Comparison of ENCODE assay signal across 34 cellular contexts in genomic region chr11:76203131-76203925, GRCh38. TPM values are rescaled to one million over a fixed set of nuclear protein-coding genes. Genes with fewer than 3 reads are reported as not detected.
"Had no signal": no experiment of that assay in that cellular context is flagged by ENCODE, and none has a peak within 500 bp of the region (broad histone marks: within the 10 kb centered on the region; RNA-seq: fewer than 3 reads in every experiment).

No MANE protein-coding gene starts in this region.

- DNase-seq: activated B cell treated with CpG ODN at 0.5 μM for 24 hours; activated CD4-positive, alpha-beta T cell treated with anti-CD3 and anti-CD28 coated beads for 48 hours; activated CD4-positive, alpha-beta T cell treated with anti-CD3 and anti-CD28 coated beads, Interleukin-2, amount 50 U/mL, for 1 hour; activated CD4-positive, alpha-beta T cell treated with anti-CD3 and anti-CD28 coated beads, Interleukin-2, amount 50 U/mL, for 48 hours; activated CD8-positive, alpha-beta memory T cell treated with anti-CD3 and anti-CD28 coated beads for 24 hours; activated CD8-positive, alpha-beta T cell treated with anti-CD3 and anti-CD28 coated beads for 36 hours; activated effector memory CD4-positive, alpha-beta T cell treated with Interleukin-2 at 50 U/mL for 16 hours; activated naive CD4-positive, alpha-beta T cell treated with anti-CD3 and anti-CD28 coated beads for 36 hours; activated naive CD8-positive, alpha-beta T cell treated with anti-CD3 and anti-CD28 coated beads for 36 hours; activated naive CD8-positive, alpha-beta T cell treated with anti-CD3 and anti-CD28 coated beads, Interleukin-2, amount 50 U/mL, for 24 hours; activated T-cell treated with anti-CD3 and anti-CD28 coated beads, Interleukin-2, amount 50 U/mL, for 4 hours; adrenal gland; amygdala; aorta; body of pancreas; central memory CD4-positive, alpha-beta T cell; cerebellar nuclear complex; colonic mucosa; effector CD8-positive, alpha-beta T cell; esophagus squamous epithelium; foreskin melanocyte; T-helper 1 cell; T-helper 17 cell; T1000; WERI-Rb-1 had no signal

- H3K9me3 ChIP-seq: adrenal gland, body of pancreas, colonic mucosa, esophagus squamous epithelium, gastroesophageal sphincter had no signal

- H3K27ac ChIP-seq: adrenal gland, body of pancreas, colonic mucosa, epithelial cell of prostate, esophagus squamous epithelium, gastroesophageal sphincter, WERI-Rb-1 had no signal

- H3K4me3 ChIP-seq: adrenal gland, body of pancreas, colonic mucosa, esophagus squamous epithelium, gastroesophageal sphincter had no signal

- ATAC-seq: activated CD4-positive, CD25-positive, alpha-beta regulatory T cell treated with anti-CD3 and anti-CD28 coated beads, Interleukin-2, amount 50 U/mL, for 24 hours; activated CD8-positive, alpha-beta T cell treated with anti-CD3 and anti-CD28 coated beads for 36 hours; activated naive CD8-positive, alpha-beta T cell treated with anti-CD3 and anti-CD28 coated beads, Interleukin-2, amount 50 U/mL, for 24 hours; activated T-cell treated with anti-CD3 and anti-CD28 coated beads, Interleukin-2, amount 50 U/mL, for 4 hours; activated T-helper 17 cell treated with anti-CD3 and anti-CD28 coated beads, Interleukin-2, amount 50 U/mL, for 72 hours; body of pancreas; gastroesophageal sphincter; T-helper 17 cell had no signal

- H3K27me3 ChIP-seq: adrenal gland, body of pancreas had no signal

- H3K36me3 ChIP-seq: adrenal gland, colonic mucosa, esophagus squamous epithelium, gastroesophageal sphincter, WERI-Rb-1 had no signal

- FAIRE-seq: endometrium, endothelial cell of umbilical vein had no signal

RNA-seq across cellular contexts. Expression of gene WNT11, which starts 3.0 kb away (rescaled TPM):
- total RNA-seq: activated naive CD4-positive, alpha-beta T cell treated with anti-CD3 and anti-CD28 coated beads for 36 hours; activated naive CD8-positive, alpha-beta T cell treated with anti-CD3 and anti-CD28 coated beads for 36 hours; activated T-helper 17 cell treated with anti-CD3 and anti-CD28 coated beads, Interleukin-2, amount 50 U/mL, for 72 hours; dermis microvascular lymphatic vessel endothelial cell; endothelial cell of umbilical vein; fibroblast of villous mesenchyme; glomerular endothelial cell had no signal
- polyA plus RNA-seq: endothelial cell of umbilical vein had no signal
